2 cellular contexts compared by ENCODE assay signal in the genomic region with DNA sequence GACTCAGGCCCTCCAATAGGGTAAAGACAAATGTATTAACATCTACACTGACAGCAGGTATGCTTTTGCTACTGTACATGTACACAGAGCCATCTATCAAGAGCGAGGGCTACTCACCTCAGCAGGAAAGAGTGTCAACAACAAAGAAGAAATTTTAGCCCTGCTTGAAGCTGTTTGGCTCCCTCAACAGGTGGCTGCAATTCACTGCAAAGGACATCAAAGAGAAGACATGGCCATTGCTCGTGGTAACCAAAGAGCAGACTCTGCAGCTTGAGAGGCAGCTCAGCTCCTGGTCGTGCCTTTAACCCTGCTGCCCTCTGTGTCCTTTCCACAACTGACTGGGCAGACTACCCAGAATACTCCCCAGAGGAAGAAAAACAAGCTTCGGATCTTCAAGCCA.
TF ChIP-seq lines count a peak whose summit lies in the region.

No MANE protein-coding gene starts in this region.

TF ChIP-seq in SK-N-SH treated with all-trans-retinoic acid at 6 μM for 48 hours, 23 proteins besides CTCF, POLR2A, EP300 and RAD21:
- no peak for TF ChIP-seq PATZ1 (CRISPR knock-in tag; IDR thresholded peaks at IDR 0.05; ENCODE audit: borderline replicate concordance)
- TF ChIP-seq ISL1 (CRISPR knock-in tag; IDR thresholded peaks at IDR 0.05): no peak
- TF ChIP-seq CSRNP3 (CRISPR knock-in tag; IDR thresholded peaks at IDR 0.05): no peak
- no peak for TF ChIP-seq ZNF8 (CRISPR knock-in tag; IDR thresholded peaks at IDR 0.05)
- no peak for TF ChIP-seq ZC3H10 (CRISPR knock-in tag; IDR thresholded peaks at IDR 0.05)
- TF ChIP-seq OSR1 (CRISPR knock-in tag; IDR thresholded peaks at IDR 0.05): no peak
- no peak for TF ChIP-seq ESRRG (CRISPR knock-in tag; IDR thresholded peaks at IDR 0.05)
- no peak for TF ChIP-seq RARB (CRISPR knock-in tag; IDR thresholded peaks at IDR 0.05)

TF ChIP-seq in SK-N-SH, 30 proteins besides CTCF, POLR2A, EP300 and RAD21 (continued from another document):
- TF ChIP-seq USF2 (IDR thresholded peaks at IDR 0.05; ENCODE audit: borderline replicate concordance, low read depth, low read length) (no peak), GABPA (IDR thresholded peaks at IDR 0.05; ENCODE audit: low read depth) (no peak), YY1 (IDR thresholded peaks at IDR 0.05; ENCODE audit: low read depth) (no peak), POLR2AphosphoS5 (IDR thresholded peaks at IDR 0.05; ENCODE audit: low read depth, low read length) (no peak), NFIC (IDR thresholded peaks at IDR 0.05; ENCODE audit: borderline replicate concordance) (no peak), RFX5 (IDR thresholded peaks at IDR 0.05; ENCODE audit: low read length) (no peak), FOSL2 (IDR thresholded peaks at IDR 0.05; ENCODE audit: borderline replicate concordance, low read depth) (no peak), MEF2A (IDR thresholded peaks at IDR 0.05; ENCODE audit: borderline replicate concordance, low read depth) (no peak), NRF1 (IDR thresholded peaks at IDR 0.05; ENCODE audit: low read depth, low read length) (no peak), RXRA (IDR thresholded peaks at IDR 0.05; ENCODE audit: borderline replicate concordance, low read depth) (no peak), FOXM1 (IDR thresholded peaks at IDR 0.05; ENCODE audit: low read depth) (no peak), CHD2 (IDR thresholded peaks at IDR 0.05; ENCODE audit: low read length, partially characterized antibody) (no peak), GATA2 (CRISPR knock-in tag; IDR thresholded peaks at IDR 0.05) (no peak), TAF1 (IDR thresholded peaks at IDR 0.05; ENCODE audit: borderline replicate concordance, low read depth, low read length) (no peak)
- TF ChIP-seq, protein P1, sequence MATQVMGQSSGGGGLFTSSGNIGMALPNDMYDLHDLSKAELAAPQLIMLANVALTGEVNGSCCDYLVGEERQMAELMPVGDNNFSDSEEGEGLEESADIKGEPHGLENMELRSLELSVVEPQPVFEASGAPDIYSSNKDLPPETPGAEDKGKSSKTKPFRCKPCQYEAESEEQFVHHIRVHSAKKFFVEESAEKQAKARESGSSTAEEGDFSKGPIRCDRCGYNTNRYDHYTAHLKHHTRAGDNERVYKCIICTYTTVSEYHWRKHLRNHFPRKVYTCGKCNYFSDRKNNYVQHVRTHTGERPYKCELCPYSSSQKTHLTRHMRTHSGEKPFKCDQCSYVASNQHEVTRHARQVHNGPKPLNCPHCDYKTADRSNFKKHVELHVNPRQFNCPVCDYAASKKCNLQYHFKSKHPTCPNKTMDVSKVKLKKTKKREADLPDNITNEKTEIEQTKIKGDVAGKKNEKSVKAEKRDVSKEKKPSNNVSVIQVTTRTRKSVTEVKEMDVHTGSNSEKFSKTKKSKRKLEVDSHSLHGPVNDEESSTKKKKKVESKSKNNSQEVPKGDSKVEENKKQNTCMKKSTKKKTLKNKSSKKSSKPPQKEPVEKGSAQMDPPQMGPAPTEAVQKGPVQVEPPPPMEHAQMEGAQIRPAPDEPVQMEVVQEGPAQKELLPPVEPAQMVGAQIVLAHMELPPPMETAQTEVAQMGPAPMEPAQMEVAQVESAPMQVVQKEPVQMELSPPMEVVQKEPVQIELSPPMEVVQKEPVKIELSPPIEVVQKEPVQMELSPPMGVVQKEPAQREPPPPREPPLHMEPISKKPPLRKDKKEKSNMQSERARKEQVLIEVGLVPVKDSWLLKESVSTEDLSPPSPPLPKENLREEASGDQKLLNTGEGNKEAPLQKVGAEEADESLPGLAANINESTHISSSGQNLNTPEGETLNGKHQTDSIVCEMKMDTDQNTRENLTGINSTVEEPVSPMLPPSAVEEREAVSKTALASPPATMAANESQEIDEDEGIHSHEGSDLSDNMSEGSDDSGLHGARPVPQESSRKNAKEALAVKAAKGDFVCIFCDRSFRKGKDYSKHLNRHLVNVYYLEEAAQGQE (IDR thresholded peaks at IDR 0.05; ENCODE audit: low read depth, low read length): no peak
- TF ChIP-seq, protein P2, sequence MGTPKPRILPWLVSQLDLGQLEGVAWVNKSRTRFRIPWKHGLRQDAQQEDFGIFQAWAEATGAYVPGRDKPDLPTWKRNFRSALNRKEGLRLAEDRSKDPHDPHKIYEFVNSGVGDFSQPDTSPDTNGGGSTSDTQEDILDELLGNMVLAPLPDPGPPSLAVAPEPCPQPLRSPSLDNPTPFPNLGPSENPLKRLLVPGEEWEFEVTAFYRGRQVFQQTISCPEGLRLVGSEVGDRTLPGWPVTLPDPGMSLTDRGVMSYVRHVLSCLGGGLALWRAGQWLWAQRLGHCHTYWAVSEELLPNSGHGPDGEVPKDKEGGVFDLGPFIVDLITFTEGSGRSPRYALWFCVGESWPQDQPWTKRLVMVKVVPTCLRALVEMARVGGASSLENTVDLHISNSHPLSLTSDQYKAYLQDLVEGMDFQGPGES (IDR thresholded peaks at IDR 0.05; ENCODE audit: low read depth, low read length): no peak
- TF ChIP-seq, protein P3, sequence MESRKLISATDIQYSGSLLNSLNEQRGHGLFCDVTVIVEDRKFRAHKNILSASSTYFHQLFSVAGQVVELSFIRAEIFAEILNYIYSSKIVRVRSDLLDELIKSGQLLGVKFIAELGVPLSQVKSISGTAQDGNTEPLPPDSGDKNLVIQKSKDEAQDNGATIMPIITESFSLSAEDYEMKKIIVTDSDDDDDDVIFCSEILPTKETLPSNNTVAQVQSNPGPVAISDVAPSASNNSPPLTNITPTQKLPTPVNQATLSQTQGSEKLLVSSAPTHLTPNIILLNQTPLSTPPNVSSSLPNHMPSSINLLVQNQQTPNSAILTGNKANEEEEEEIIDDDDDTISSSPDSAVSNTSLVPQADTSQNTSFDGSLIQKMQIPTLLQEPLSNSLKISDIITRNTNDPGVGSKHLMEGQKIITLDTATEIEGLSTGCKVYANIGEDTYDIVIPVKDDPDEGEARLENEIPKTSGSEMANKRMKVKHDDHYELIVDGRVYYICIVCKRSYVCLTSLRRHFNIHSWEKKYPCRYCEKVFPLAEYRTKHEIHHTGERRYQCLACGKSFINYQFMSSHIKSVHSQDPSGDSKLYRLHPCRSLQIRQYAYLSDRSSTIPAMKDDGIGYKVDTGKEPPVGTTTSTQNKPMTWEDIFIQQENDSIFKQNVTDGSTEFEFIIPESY (IDR thresholded peaks at IDR 0.05; ENCODE audit: borderline replicate concordance, low read depth): no peak
